30 cellular contexts compared by ENCODE assay signal in genomic region chr9:110978516-110978915, GRCh38. TPM values are rescaled to one million over a fixed set of nuclear protein-coding genes. Genes with fewer than 3 reads are reported as not detected.
"Had no signal": no experiment of that assay in that cellular context is flagged by ENCODE, and none has a peak within 500 bp of the region (broad histone marks: within the 10 kb centered on the region; RNA-seq: fewer than 3 reads in every experiment).

No MANE protein-coding gene starts in this region.

- H3K4me3 ChIP-seq: breast epithelium, colonic mucosa, right atrium auricular region, smooth muscle cell, stomach had no signal

- H3K27ac ChIP-seq: breast epithelium, colonic mucosa, right atrium auricular region, WERI-Rb-1 had no signal

- DNase-seq: activated CD4-positive, alpha-beta memory T cell treated with anti-CD3 and anti-CD28 coated beads for 36 hours; activated CD4-positive, alpha-beta T cell treated with anti-CD3 and anti-CD28 coated beads for 48 hours; activated CD8-positive, alpha-beta memory T cell treated with anti-CD3 and anti-CD28 coated beads, Interleukin-2, amount 50 U/mL, for 4 hours; activated gamma-delta T cell; activated naive CD4-positive, alpha-beta T cell treated with anti-CD3 and anti-CD28 coated beads, Interleukin-2, amount 10 ng/mL, durations not matched to agents 7 days and 5 days; activated T-cell treated with anti-CD3 and anti-CD28 coated beads, Interleukin-2, amount 50 U/mL, for 1 hour; amygdala; colonic mucosa; effector memory CD4-positive, alpha-beta T cell; foreskin fibroblast; head of caudate nucleus; hippocampal formation; kidney; left colon; mammary epithelial cell; midbrain; naive thymus-derived CD4-positive, alpha-beta T cell; occipital lobe; stimulated activated CD4-positive, alpha-beta T cell treated with anti-CD3 and anti-CD28 coated beads, Interleukin-1b, Interleukin-23, amount 100 ng/mL, for 48 hours; stimulated activated naive B cell treated with anti-CD40 and anti-IgM and Interleukin-4, amounts not matched to agents 10 μg/mL and 1 μg/mL and 100 μg/mL, for 72 hours; stomach; T-helper 17 cell; T1000; WERI-Rb-1 had no signal

- ATAC-seq: activated CD4-positive, CD25-positive, alpha-beta regulatory T cell treated with anti-CD3 and anti-CD28 coated beads, Interleukin-2, amount 50 U/mL, for 24 hours; left colon; naive thymus-derived CD4-positive, alpha-beta T cell; stimulated activated naive B cell treated with anti-CD40 and anti-IgM and Interleukin-4, amounts not matched to agents 10 μg/mL and 1 μg/mL and 100 μg/mL, for 72 hours; T-helper 17 cell had no signal

RNA-seq across cellular contexts. Expression of gene LPAR1, which starts 59.8 kb away (rescaled TPM):
- total RNA-seq: activated CD4-positive, alpha-beta memory T cell treated with anti-CD3 and anti-CD28 coated beads for 36 hours; activated CD8-positive, alpha-beta memory T cell treated with anti-CD3 and anti-CD28 coated beads for 36 hours; dermis microvascular lymphatic vessel endothelial cell; T-helper 17 cell had no signal
